Comparison of ENCODE assay signal across 15 cellular contexts in the genomic region with DNA sequence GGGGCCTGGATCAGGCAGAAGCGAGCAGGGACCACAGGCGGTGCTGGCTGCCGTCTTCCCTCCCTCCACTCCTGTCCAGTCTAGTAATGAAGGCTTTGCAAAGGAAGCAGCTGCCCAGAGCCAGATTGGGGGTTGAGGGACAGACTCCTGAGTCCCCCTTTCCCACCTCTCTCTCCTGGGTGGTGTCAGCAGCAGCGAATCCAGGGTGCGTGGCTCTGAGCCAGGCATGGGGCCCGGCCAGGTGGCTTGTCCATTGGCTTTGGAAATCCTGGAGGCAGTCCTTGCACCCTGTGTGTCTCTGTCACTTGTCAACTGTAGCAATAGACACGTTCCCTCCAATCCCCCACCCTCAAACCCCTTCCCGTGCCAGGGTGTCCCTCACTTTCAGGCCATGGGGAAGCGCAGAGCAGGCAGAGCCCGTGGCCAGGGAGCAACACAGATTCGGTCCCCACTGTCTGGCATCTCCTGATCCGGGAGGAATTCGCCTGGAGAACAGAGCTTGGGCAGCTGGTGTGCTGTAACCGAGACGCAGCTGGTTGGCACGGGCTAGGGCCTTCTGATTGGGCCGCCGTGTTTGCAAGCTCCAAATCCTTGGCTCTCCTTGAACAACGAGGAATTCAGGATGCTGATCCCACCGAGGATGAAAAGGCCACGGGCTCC.
DNase-seq lines count a peak whose midpoint lies in the region; ATAC-seq and TF ChIP-seq lines count a peak whose summit lies in the region.
"Had no signal": no experiment of that assay in that cellular context is flagged by ENCODE, and none has a peak within 500 bp of the region (broad histone marks: within the 10 kb centered on the region; RNA-seq: fewer than 3 reads in every experiment).

No MANE protein-coding gene starts in this region.

- DNase-seq in SK-N-SH (peak; percentile 50), NT2/D1 (ENCODE audit: low read depth, low spot score) (no peak), mucosa of gallbladder (ENCODE audit: low spot score) (peak; percentile 32), mesothelial cell of epicardium (ENCODE audit: low spot score in 2 of 2, unreplicated experiment in 2 of 2) (no peak)
- no peak for DNase-seq in activated CD4-positive, alpha-beta T cell treated with anti-CD3 and anti-CD28 coated beads, Interleukin-2, amount 50 U/mL, for 48 hours
- DNase-seq in central memory CD4-positive, alpha-beta T cell, result no peak
- DNase-seq: activated CD8-positive, alpha-beta T cell treated with anti-CD3 and anti-CD28 coated beads, Interleukin-2, amount 10 ng/mL, durations not matched to agents 7 days and 5 days; CD8-positive, alpha-beta T cell; islet precursor cell; NCI-H2081 treated with DMSO at 0.1 percent for 48 hours had no signal

- no peak for ATAC-seq in SK-N-SH treated with all-trans-retinoic acid at 6 μM for 48 hours
- no peak for ATAC-seq in HG03097 (IDR thresholded peaks at IDR 0.05; ENCODE audit: low FRiP score, unreplicated experiment)
- ATAC-seq: activated CD8-positive, alpha-beta T cell treated with anti-CD3 and anti-CD28 coated beads, Interleukin-2, amount 10 ng/mL, durations not matched to agents 7 days and 5 days; activated T-helper 17 cell treated with anti-CD3 and anti-CD28 coated beads, Interleukin-2, amount 50 U/mL, for 72 hours; CD8-positive, alpha-beta T cell had no signal

- no peak for TF ChIP-seq EP300 in SK-N-SH (IDR thresholded peaks at IDR 0.05; ENCODE audit: borderline replicate concordance in 1 of 2, low read depth in 1 of 2, low read length in 1 of 2)

- CTCF ChIA-PET in SK-N-SH (lab: Yijun Ruan, JAX), result interaction anchor here (1.5 kb wide), 1 partner anchor 76 kb away, joined by 3 read pairs; no protein-coding TSS in a partner anchor

- no peak overlapping the region for H3K4me2 ChIP-seq in SK-N-SH
- H3K4me2 ChIP-seq: A549 had no signal

- H3K9me2 ChIP-seq in SK-N-SH, result no peaks in the 10 kb centered on the region

- H3F3A ChIP-seq in SK-N-SH (replicated peaks; ENCODE audit: insufficient read depth), result no peaks in the 10 kb centered on the region

- 43% methylated on average over 18 of the region's 21 CpGs for WGBS in SK-N-SH (ENCODE audit: low lambda C conversion rate)

- H3K4me1 Mint-ChIP-seq in mesothelial cell of epicardium, result peaks cover 42% of the 10 kb centered on the region
- H3K4me1 Mint-ChIP-seq: activated T-helper 17 cell treated with anti-CD3 and anti-CD28 coated beads, Interleukin-2, amount 50 U/mL, for 72 hours had no signal

- H3K9me3 ChIP-seq in SK-N-SH (no peaks in the 10 kb centered on the region), NT2/D1 (ENCODE audit: insufficient read depth, low read length) (no peaks in the 10 kb centered on the region)
- H3K9me3 ChIP-seq: A549 had no signal

- H3K4me1 ChIP-seq in SK-N-SH (ENCODE audit: control insufficient read depth in 1 of 2, insufficient read depth in 2 of 2, low read depth in 1 of 2, low read length in 1 of 2), result peaks cover 0 to 12% of the 10 kb centered on the region in 2 experiments; a peak in 1 of 4 replicates
- H3K4me1 ChIP-seq in NT2/D1 (ENCODE audit: insufficient read depth, insufficient read length), result peaks cover 13% of the 10 kb centered on the region
- H3K4me1 ChIP-seq: A549, parathyroid adenoma had no signal

- H4K20me1 ChIP-seq in SK-N-SH (ENCODE audit: insufficient read depth), result no peaks in the 10 kb centered on the region

- no peak for TF ChIP-seq RAD21 in SK-N-SH (IDR thresholded peaks at IDR 0.05; ENCODE audit: low read length)

- no peak overlapping the region for H3K27ac Mint-ChIP-seq in mesothelial cell of epicardium
- H3K27ac Mint-ChIP-seq: activated CD8-positive, alpha-beta T cell treated with anti-CD3 and anti-CD28 coated beads, Interleukin-2, amount 10 ng/mL, durations not matched to agents 7 days and 5 days; activated T-helper 17 cell treated with anti-CD3 and anti-CD28 coated beads, Interleukin-2, amount 50 U/mL, for 72 hours; CD8-positive, alpha-beta T cell had no signal

- TF ChIP-seq CTCF in SK-N-SH (IDR thresholded peaks at IDR 0.05) (no peak), mesothelial cell of epicardium (IDR thresholded peaks at IDR 0.05; ENCODE audit: unreplicated experiment) (no peak)

- H3K36me3 Mint-ChIP-seq in mesothelial cell of epicardium, result no peaks in the 10 kb centered on the region
- H3K36me3 Mint-ChIP-seq: CD8-positive, alpha-beta T cell had no signal

- no peaks in the 10 kb centered on the region for H3K79me2 ChIP-seq in SK-N-SH (ENCODE audit: insufficient read depth)
- H3K79me2 ChIP-seq: parathyroid adenoma had no signal

- H3K27ac ChIP-seq in SK-N-SH (ENCODE audit: low read depth in 2 of 2, low read length in 1 of 2), result no peak overlapping the region
- H3K27ac ChIP-seq: A549, parathyroid adenoma had no signal

- H3K36me3 ChIP-seq in SK-N-SH (replicated peaks in 1 of 2; ENCODE audit: control insufficient read depth in 1 of 2, insufficient read depth in 2 of 2, low read length in 1 of 2) (no peaks in the 10 kb centered on the region), NT2/D1 (ENCODE audit: insufficient read depth, insufficient read length, low read length) (no peaks in the 10 kb centered on the region)

- no peak overlapping the region for H3K4me3 Mint-ChIP-seq in mesothelial cell of epicardium
- H3K4me3 Mint-ChIP-seq: activated CD8-positive, alpha-beta T cell treated with anti-CD3 and anti-CD28 coated beads, Interleukin-2, amount 10 ng/mL, durations not matched to agents 7 days and 5 days; activated T-helper 17 cell treated with anti-CD3 and anti-CD28 coated beads, Interleukin-2, amount 50 U/mL, for 72 hours; CD8-positive, alpha-beta T cell had no signal

- H3K27me3 Mint-ChIP-seq in mesothelial cell of epicardium (ENCODE audit: low read depth), result peaks cover 45% of the 10 kb centered on the region

- H3K4me3 ChIP-seq in SK-N-SH (ENCODE audit: low read depth in 2 of 2, low read length in 1 of 2) (no peak overlapping the region), NT2/D1 (ENCODE audit: insufficient read length, low read depth) (no peak overlapping the region)
- H3K4me3 ChIP-seq: A549 had no signal

- POLR2A ChIA-PET in SK-N-SH (lab: Yijun Ruan, JAX), result no interaction called here

- no peak overlapping the region for H2AFZ ChIP-seq in SK-N-SH (ENCODE audit: low read depth)
- H2AFZ ChIP-seq: parathyroid adenoma had no signal

- H3K9ac ChIP-seq in SK-N-SH, result no peak overlapping the region
- H3K9ac ChIP-seq in NT2/D1 (ENCODE audit: insufficient read length, low read depth), result peak overlapping the region; percentile 42
- H3K9ac ChIP-seq: parathyroid adenoma had no signal

- H3K27me3 ChIP-seq in SK-N-SH (ENCODE audit: insufficient read depth) (peaks cover 43% of the 10 kb centered on the region), NT2/D1 (ENCODE audit: insufficient read depth, insufficient read length) (peaks cover 3% of the 10 kb centered on the region)

- H3K9me3 Mint-ChIP-seq in mesothelial cell of epicardium, result no peaks in the 10 kb centered on the region
- H3K9me3 Mint-ChIP-seq: activated T-helper 17 cell treated with anti-CD3 and anti-CD28 coated beads, Interleukin-2, amount 50 U/mL, for 72 hours; CD8-positive, alpha-beta T cell had no signal

TF ChIP-seq in SK-N-SH, 30 proteins besides CTCF, POLR2A, EP300 and RAD21:
- TF ChIP-seq TCF12 (IDR thresholded peaks at IDR 0.05), result no peak
- TF ChIP-seq TEAD4 (IDR thresholded peaks at IDR 0.05; ENCODE audit: borderline replicate concordance, insufficient read depth), result no peak

TF ChIP-seq in SK-N-SH treated with all-trans-retinoic acid at 6 μM for 48 hours, 23 proteins besides CTCF, POLR2A, EP300 and RAD21:
- TF ChIP-seq ZNF8 (CRISPR knock-in tag; IDR thresholded peaks at IDR 0.05) (no peak), SNAI2 (CRISPR knock-in tag; IDR thresholded peaks at IDR 0.05) (no peak), CSDC2 (CRISPR knock-in tag; IDR thresholded peaks at IDR 0.05) (no peak), GLIS3 (CRISPR knock-in tag; IDR thresholded peaks at IDR 0.05) (no peak), ESRRG (CRISPR knock-in tag; IDR thresholded peaks at IDR 0.05) (no peak), ZFP30 (CRISPR knock-in tag; IDR thresholded peaks at IDR 0.05) (no peak), BACH2 (CRISPR knock-in tag; IDR thresholded peaks at IDR 0.05; ENCODE audit: borderline replicate concordance) (no peak), PPARA (CRISPR knock-in tag; IDR thresholded peaks at IDR 0.05; ENCODE audit: borderline replicate concordance) (no peak)
- TF ChIP-seq, protein P1, sequence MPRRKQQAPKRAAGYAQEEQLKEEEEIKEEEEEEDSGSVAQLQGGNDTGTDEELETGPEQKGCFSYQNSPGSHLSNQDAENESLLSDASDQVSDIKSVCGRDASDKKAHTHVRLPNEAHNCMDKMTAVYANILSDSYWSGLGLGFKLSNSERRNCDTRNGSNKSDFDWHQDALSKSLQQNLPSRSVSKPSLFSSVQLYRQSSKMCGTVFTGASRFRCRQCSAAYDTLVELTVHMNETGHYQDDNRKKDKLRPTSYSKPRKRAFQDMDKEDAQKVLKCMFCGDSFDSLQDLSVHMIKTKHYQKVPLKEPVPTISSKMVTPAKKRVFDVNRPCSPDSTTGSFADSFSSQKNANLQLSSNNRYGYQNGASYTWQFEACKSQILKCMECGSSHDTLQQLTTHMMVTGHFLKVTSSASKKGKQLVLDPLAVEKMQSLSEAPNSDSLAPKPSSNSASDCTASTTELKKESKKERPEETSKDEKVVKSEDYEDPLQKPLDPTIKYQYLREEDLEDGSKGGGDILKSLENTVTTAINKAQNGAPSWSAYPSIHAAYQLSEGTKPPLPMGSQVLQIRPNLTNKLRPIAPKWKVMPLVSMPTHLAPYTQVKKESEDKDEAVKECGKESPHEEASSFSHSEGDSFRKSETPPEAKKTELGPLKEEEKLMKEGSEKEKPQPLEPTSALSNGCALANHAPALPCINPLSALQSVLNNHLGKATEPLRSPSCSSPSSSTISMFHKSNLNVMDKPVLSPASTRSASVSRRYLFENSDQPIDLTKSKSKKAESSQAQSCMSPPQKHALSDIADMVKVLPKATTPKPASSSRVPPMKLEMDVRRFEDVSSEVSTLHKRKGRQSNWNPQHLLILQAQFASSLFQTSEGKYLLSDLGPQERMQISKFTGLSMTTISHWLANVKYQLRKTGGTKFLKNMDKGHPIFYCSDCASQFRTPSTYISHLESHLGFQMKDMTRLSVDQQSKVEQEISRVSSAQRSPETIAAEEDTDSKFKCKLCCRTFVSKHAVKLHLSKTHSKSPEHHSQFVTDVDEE (CRISPR knock-in tag; IDR thresholded peaks at IDR 0.05), result no peak
- TF ChIP-seq, protein P2, sequence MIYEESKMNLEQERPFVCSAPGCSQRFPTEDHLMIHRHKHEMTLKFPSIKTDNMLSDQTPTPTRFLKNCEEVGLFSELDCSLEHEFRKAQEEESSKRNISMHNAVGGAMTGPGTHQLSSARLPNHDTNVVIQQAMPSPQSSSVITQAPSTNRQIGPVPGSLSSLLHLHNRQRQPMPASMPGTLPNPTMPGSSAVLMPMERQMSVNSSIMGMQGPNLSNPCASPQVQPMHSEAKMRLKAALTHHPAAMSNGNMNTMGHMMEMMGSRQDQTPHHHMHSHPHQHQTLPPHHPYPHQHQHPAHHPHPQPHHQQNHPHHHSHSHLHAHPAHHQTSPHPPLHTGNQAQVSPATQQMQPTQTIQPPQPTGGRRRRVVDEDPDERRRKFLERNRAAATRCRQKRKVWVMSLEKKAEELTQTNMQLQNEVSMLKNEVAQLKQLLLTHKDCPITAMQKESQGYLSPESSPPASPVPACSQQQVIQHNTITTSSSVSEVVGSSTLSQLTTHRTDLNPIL (CRISPR knock-in tag; IDR thresholded peaks at IDR 0.05; ENCODE audit: low read depth), result no peak

Comparison
In these comparisons a context has a peak if more than half of its experiments do, and no peak if none do; other contexts are left out.
1. DNase-seq: peak in SK-N-SH (single experiment) and mucosa of gallbladder (single experiment); none in NT2/D1 (single experiment), activated CD4-positive, alpha-beta T cell treated with anti-CD3 and anti-CD28 coated beads, Interleukin-2, amount 50 U/mL, for 48 hours (0 of 2), central memory CD4-positive, alpha-beta T cell (single experiment) and mesothelial cell of epicardium (0 of 2).